ENCODE assay signal across 2 cellular contexts in the genomic region with DNA sequence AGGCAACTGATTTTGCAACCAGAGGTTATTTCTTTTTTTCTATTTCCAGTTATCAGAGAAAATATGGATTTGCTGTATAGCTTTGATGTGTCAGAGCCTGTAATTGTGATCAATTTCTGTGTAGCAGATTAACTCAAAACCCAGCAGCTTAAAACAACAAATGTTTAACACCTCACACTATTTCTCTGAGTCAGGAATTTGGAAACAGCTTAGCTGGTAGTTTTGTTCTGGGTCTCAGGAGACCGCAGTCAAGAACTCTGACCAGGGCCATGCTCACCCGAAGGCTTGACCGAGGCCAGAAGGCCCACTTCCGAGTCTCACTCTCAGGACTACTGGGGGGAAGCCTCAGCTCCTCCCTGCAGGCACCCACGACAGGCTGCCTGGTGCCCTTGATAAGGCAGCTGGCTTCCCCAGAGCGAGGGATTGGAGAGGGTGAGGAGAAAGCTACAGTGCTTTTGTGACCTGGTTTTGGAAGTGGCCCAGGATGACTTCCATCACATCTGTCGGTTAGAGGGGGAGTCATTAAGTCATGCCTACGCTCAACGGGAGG.
TF ChIP-seq lines count a peak whose summit lies in the region.

No MANE protein-coding gene starts in this region.

TF ChIP-seq in A549, 52 proteins besides CTCF, POLR2A, EP300 and RAD21:
- no peak for TF ChIP-seq JUNB (IDR thresholded peaks at IDR 0.05)
- no peak for TF ChIP-seq HOXA7 (CRISPR knock-in tag; IDR thresholded peaks at IDR 0.05)
- TF ChIP-seq RNF2 (IDR thresholded peaks at IDR 0.05; ENCODE audit: borderline replicate concordance, low read depth), result no peak
- TF ChIP-seq MAZ (IDR thresholded peaks at IDR 0.05; ENCODE audit: borderline replicate concordance, low read depth, low read length), result no peak
- TF ChIP-seq ESRRA (IDR thresholded peaks at IDR 0.05; ENCODE audit: borderline replicate concordance, low read length), result no peak

TF ChIP-seq in HepG2, 621 proteins besides CTCF, POLR2A, EP300 and RAD21:
- TF ChIP-seq, protein P1, sequence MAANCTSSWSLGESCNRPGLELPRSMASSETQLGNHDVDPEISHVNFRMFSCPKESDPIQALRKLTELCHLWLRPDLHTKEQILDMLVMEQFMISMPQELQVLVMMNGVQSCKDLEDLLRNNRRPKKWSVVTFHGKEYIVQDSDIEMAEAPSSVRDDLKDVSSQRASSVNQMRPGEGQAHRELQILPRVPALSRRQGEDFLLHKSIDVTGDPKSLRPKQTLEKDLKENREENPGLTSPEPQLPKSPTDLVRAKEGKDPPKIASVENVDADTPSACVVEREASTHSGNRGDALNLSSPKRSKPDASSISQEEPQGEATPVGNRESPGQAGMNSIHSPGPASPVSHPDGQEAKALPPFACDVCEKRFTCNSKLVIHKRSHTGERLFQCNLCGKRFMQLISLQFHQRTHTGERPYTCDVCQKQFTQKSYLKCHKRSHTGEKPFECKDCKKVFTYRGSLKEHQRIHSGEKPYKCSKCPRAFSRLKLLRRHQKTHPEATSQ (CRISPR knock-in tag; IDR thresholded peaks at IDR 0.05; ENCODE audit: borderline replicate concordance), result no peak
- peak in 1 of 2 experiments; percentile 22; a peak in 1 of 4 replicates for TF ChIP-seq MAFK (conservative IDR thresholded peaks at IDR 0.05 in 1 of 2, IDR thresholded peaks at IDR 0.05 in 1 of 2; ENCODE audit: low read length in 2 of 2)
- TF ChIP-seq SMYD3 (CRISPR knock-in tag; IDR thresholded peaks at IDR 0.05), result no peak
- TF ChIP-seq ZNF224 (CRISPR knock-in tag; IDR thresholded peaks at IDR 0.05), result no peak
- no peak for TF ChIP-seq KAT8 (CRISPR knock-in tag; IDR thresholded peaks at IDR 0.05)
- TF ChIP-seq RFX5 (IDR thresholded peaks at IDR 0.05; ENCODE audit: low read depth, low read length), result no peak
- TF ChIP-seq, protein P2, sequence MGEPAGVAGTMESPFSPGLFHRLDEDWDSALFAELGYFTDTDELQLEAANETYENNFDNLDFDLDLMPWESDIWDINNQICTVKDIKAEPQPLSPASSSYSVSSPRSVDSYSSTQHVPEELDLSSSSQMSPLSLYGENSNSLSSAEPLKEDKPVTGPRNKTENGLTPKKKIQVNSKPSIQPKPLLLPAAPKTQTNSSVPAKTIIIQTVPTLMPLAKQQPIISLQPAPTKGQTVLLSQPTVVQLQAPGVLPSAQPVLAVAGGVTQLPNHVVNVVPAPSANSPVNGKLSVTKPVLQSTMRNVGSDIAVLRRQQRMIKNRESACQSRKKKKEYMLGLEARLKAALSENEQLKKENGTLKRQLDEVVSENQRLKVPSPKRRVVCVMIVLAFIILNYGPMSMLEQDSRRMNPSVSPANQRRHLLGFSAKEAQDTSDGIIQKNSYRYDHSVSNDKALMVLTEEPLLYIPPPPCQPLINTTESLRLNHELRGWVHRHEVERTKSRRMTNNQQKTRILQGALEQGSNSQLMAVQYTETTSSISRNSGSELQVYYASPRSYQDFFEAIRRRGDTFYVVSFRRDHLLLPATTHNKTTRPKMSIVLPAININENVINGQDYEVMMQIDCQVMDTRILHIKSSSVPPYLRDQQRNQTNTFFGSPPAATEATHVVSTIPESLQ (CRISPR knock-in tag; conservative IDR thresholded peaks at IDR 0.05), result no peak
- no peak for TF ChIP-seq ZNF75D (CRISPR knock-in tag; IDR thresholded peaks at IDR 0.05; ENCODE audit: borderline replicate concordance)
- TF ChIP-seq, protein P3, sequence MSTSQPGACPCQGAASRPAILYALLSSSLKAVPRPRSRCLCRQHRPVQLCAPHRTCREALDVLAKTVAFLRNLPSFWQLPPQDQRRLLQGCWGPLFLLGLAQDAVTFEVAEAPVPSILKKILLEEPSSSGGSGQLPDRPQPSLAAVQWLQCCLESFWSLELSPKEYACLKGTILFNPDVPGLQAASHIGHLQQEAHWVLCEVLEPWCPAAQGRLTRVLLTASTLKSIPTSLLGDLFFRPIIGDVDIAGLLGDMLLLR (CRISPR knock-in tag; IDR thresholded peaks at IDR 0.05), result 0 out of 2 replicates have a peak, but pooled peaks have one; percentile 3
